Comparison of ENCODE assay signal across 10 cellular contexts in the genomic region with DNA sequence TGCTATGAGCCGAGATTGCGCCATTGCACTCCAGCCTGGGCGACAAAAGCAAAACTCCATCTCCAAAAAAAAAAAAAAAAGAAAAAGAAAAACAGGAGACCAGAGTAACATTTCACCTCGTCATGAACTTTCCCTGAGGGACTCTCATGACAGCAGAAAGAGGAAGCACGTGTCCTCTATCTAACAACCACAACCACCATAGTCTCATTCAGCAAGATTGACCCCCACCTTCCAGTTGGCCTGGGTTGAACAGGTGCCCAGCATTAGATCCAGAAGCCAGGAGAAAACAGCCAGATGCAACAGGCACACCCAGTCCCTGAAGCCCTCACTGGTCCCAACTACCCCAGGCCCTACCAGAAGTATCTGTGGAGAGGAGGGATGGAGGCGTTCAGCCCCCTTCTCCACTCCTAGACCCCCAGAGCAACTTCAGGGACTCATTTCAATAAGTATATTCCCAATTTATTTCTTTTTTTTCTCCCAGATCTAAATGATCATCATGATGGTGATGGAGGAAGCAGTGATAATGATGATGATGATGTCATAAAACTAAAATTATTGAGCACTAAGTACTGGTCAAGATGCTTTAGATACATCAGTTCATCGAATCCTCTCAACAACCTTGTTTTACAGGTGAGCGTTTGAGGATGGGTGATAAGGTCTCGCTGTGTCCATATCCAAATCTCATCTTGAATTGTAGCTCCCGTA.
DNase-seq lines count a peak whose midpoint lies in the region; ATAC-seq and TF ChIP-seq lines count a peak whose summit lies in the region.
"Had no signal": no experiment of that assay in that cellular context is flagged by ENCODE, and none has a peak within 500 bp of the region (broad histone marks: within the 10 kb centered on the region; RNA-seq: fewer than 3 reads in every experiment).

No MANE protein-coding gene starts in this region.

- TF ChIP-seq CTCF in GM13976 (IDR thresholded peaks at IDR 0.05; ENCODE audit: borderline replicate concordance, control extremely low read depth, extremely low read depth, insufficient read depth, missing control alignments), result no peak
- TF ChIP-seq CTCF in mucosa of descending colon (IDR thresholded peaks at IDR 0.05), result no peak

- ATAC-seq in HG02642 (IDR thresholded peaks at IDR 0.05; ENCODE audit: poor library complexity, unreplicated experiment), result peak; percentile 39
- ATAC-seq in mucosa of descending colon, result peak; percentile 25
- no peak for ATAC-seq in Right ventricle myocardium superior (ENCODE audit: poor library complexity)
- no peak for ATAC-seq in GM21717 (IDR thresholded peaks at IDR 0.05; ENCODE audit: unreplicated experiment)

- in situ Hi-C loops in GM13976 (cut with MboI; ENCODE audit: low sequenced_read_pairs, unreplicated experiment), result no loop called here

- peaks cover 17% of the 10 kb centered on the region for H3K4me1 ChIP-seq in SJCRH30
- H3K4me1 ChIP-seq in mucosa of descending colon (ENCODE audit: low read depth), result peaks cover 9% of the 10 kb centered on the region

- intact Hi-C loops in mucosa of descending colon (cut with DNase I, micrococcal nuclease), result no loop called here
- intact Hi-C loops in Right ventricle myocardium superior (cut with DNase I), result no loop called here

- H3K36me3 ChIP-seq in SJCRH30 (no peaks in the 10 kb centered on the region), mucosa of descending colon (ENCODE audit: low read depth) (no peaks in the 10 kb centered on the region)
- H3K36me3 ChIP-seq: WERI-Rb-1 had no signal

- no peaks in the 10 kb centered on the region for H3K27me3 ChIP-seq in SJCRH30

- H3K27ac ChIP-seq in SJCRH30, result no peak overlapping the region
- H3K27ac ChIP-seq: WERI-Rb-1 had no signal

- DNase-seq in GM13976 (ENCODE audit: low spot score) (peak; percentile 40), SJCRH30 (peak; percentile 9 to 40), mucosa of descending colon (no peak), T-helper 9 cell (no peak), SHP77 (lab: John Stamatoyannopoulos, UW) (no peak), Right ventricle myocardium superior (no peak)
- DNase-seq: NCI-H524 treated with DMSO at 0.1 percent for 48 hours, WERI-Rb-1 had no signal

- H3K4me3 ChIP-seq in SJCRH30 (no peak overlapping the region), mucosa of descending colon (no peak overlapping the region)

- H3K9me3 ChIP-seq in SJCRH30 (replicated peaks), result no peaks in the 10 kb centered on the region
- H3K9me3 ChIP-seq in mucosa of descending colon, result no peaks in the 10 kb centered on the region

Comparison
In these comparisons a context has a peak if more than half of its experiments do, and no peak if none do; other contexts are left out.
1. DNase-seq: peak in GM13976 (single experiment) and SJCRH30 (2 of 2); none in mucosa of descending colon (0 of 3), T-helper 9 cell (single experiment), SHP77 (0 of 2) and Right ventricle myocardium superior (single experiment).
2. ATAC-seq: peak in HG02642 (single experiment) and mucosa of descending colon (single experiment); none in Right ventricle myocardium superior (single experiment) and GM21717 (single experiment).